Comparison of ENCODE assay signal across 1 cellular context in genomic region chr7:43593010-43593409, GRCh38.
TF ChIP-seq lines count a peak whose summit lies in the region.

No MANE protein-coding gene starts in this region.

TF ChIP-seq in GM12878, 131 proteins besides CTCF, POLR2A, EP300 and RAD21:
- TF ChIP-seq SMAD5 (IDR thresholded peaks at IDR 0.05; ENCODE audit: low read depth) (no peak), CHD1 (IDR thresholded peaks at IDR 0.05; ENCODE audit: low read depth, low read length) (no peak), MLLT1 (IDR thresholded peaks at IDR 0.05) (no peak), IRF3 (IDR thresholded peaks at IDR 0.05) (no peak), ETV6 (conservative IDR thresholded peaks at IDR 0.05 in 1 of 2, IDR thresholded peaks at IDR 0.05 in 1 of 2; ENCODE audit: borderline replicate concordance in 1 of 2, low read depth in 1 of 2) (no peak), ZNF207 (IDR thresholded peaks at IDR 0.05; ENCODE audit: borderline replicate concordance) (no peak), KLF5 (IDR thresholded peaks at IDR 0.05; ENCODE audit: partially characterized antibody) (no peak), TCF12 (IDR thresholded peaks at IDR 0.05; ENCODE audit: low read depth, low read length) (no peak), ZBTB4 (CRISPR knock-in tag; IDR thresholded peaks at IDR 0.05) (no peak), BCLAF1 (IDR thresholded peaks at IDR 0.05) (no peak), SMARCA5 (IDR thresholded peaks at IDR 0.05) (0 out of 2 replicates have a peak, but pooled peaks have one; percentile 34), ZNF217 (IDR thresholded peaks at IDR 0.05) (peak; percentile 52; the same call in 1 of the 2 replicates), RBBP5 (conservative IDR thresholded peaks at IDR 0.05) (no peak), YBX1 (IDR thresholded peaks at IDR 0.05) (no peak), FOS (IDR thresholded peaks at IDR 0.05; ENCODE audit: borderline replicate concordance, extremely low read depth, insufficient read length) (no peak), POLR2AphosphoS2 (IDR thresholded peaks at IDR 0.05; ENCODE audit: low read depth, low read length) (no peak), IKZF2 (IDR thresholded peaks at IDR 0.05) (0 out of 4 replicates have a peak, but pooled peaks of 1 of the 2 experiments have one; percentile 21), MEF2A (IDR thresholded peaks at IDR 0.05; ENCODE audit: insufficient read depth, low read depth, low read length) (no peak), IKZF1 (conservative IDR thresholded peaks at IDR 0.05) (0 out of 2 replicates have a peak, but pooled peaks have one; percentile 13), NBN (IDR thresholded peaks at IDR 0.05) (no peak), POLR2AphosphoS5 (IDR thresholded peaks at IDR 0.05; ENCODE audit: low read length) (no peak), STAT3 (IDR thresholded peaks at IDR 0.05; ENCODE audit: low read depth, low read length) (no peak), ESRRA (IDR thresholded peaks at IDR 0.05; ENCODE audit: low read length) (no peak)
TF ChIP-seq in GM12878: peak in this region for 4.
